2 cellular contexts compared by ENCODE assay signal in genomic region chr15:96916750-96917149, GRCh38.
TF ChIP-seq lines count a peak whose summit lies in the region.

No MANE protein-coding gene starts in this region.

TF ChIP-seq in SK-N-SH treated with all-trans-retinoic acid at 6 μM for 48 hours, 23 proteins besides CTCF, POLR2A, EP300 and RAD21 (continued from another document):
- TF ChIP-seq, protein P1, sequence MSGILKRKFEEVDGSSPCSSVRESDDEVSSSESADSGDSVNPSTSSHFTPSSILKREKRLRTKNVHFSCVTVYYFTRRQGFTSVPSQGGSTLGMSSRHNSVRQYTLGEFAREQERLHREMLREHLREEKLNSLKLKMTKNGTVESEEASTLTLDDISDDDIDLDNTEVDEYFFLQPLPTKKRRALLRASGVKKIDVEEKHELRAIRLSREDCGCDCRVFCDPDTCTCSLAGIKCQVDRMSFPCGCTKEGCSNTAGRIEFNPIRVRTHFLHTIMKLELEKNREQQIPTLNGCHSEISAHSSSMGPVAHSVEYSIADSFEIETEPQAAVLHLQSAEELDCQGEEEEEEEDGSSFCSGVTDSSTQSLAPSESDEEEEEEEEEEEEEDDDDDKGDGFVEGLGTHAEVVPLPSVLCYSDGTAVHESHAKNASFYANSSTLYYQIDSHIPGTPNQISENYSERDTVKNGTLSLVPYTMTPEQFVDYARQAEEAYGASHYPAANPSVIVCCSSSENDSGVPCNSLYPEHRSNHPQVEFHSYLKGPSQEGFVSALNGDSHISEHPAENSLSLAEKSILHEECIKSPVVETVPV (CRISPR knock-in tag; IDR thresholded peaks at IDR 0.05): no peak

TF ChIP-seq in SK-N-SH, 30 proteins besides CTCF, POLR2A, EP300 and RAD21 (continued from another document):
- TF ChIP-seq REST (IDR thresholded peaks at IDR 0.05; ENCODE audit: low read depth, low read length) (no peak), CHD2 (IDR thresholded peaks at IDR 0.05; ENCODE audit: low read length, partially characterized antibody) (no peak), JUND (IDR thresholded peaks at IDR 0.05) (no peak), NRF1 (IDR thresholded peaks at IDR 0.05; ENCODE audit: low read depth, low read length) (no peak)
